Comparison of ENCODE assay signal across 2 cellular contexts in genomic region chr20:5491463-5491862, GRCh38.
TF ChIP-seq lines count a peak whose summit lies in the region.

No MANE protein-coding gene starts in this region.

TF ChIP-seq in SK-N-SH, 30 proteins besides CTCF, POLR2A, EP300 and RAD21 (continued from another document):
- TF ChIP-seq RXRA (IDR thresholded peaks at IDR 0.05; ENCODE audit: borderline replicate concordance, low read depth) = no peak
- no peak for TF ChIP-seq NRF1 (IDR thresholded peaks at IDR 0.05; ENCODE audit: low read depth, low read length)
- no peak for TF ChIP-seq SIN3A (IDR thresholded peaks at IDR 0.05; ENCODE audit: borderline replicate concordance, low read depth, low read length)
- no peak for TF ChIP-seq RFX5 (IDR thresholded peaks at IDR 0.05; ENCODE audit: low read length)

TF ChIP-seq in SK-N-SH treated with all-trans-retinoic acid at 6 μM for 48 hours, 23 proteins besides CTCF, POLR2A, EP300 and RAD21 (continued from another document):
- TF ChIP-seq TSHZ2 (CRISPR knock-in tag; IDR thresholded peaks at IDR 0.05) (no peak), ZNF70 (CRISPR knock-in tag; IDR thresholded peaks at IDR 0.05) (no peak), CSRNP3 (CRISPR knock-in tag; IDR thresholded peaks at IDR 0.05) (no peak)
